7 cellular contexts compared by ENCODE assay signal in genomic region chr1:86396503-86396900, GRCh38.
DNase-seq lines count a peak whose midpoint lies in the region; ATAC-seq and TF ChIP-seq lines count a peak whose summit lies in the region.

No MANE protein-coding gene starts in this region.

- peak overlapping the region; percentile 77 for H3K4me3 ChIP-seq in NT2/D1 (ENCODE audit: insufficient read length, low read depth)
- H3K4me3 ChIP-seq in endocrine pancreas (ENCODE audit: control insufficient read depth, insufficient read depth, low read length), result peak overlapping the region; percentile 94
- peak overlapping the region; percentile 70 to 87 for H3K4me3 ChIP-seq in neutrophil (ENCODE audit: low read depth in 1 of 2, low read length in 1 of 2)

- H3K9me3 ChIP-seq in NT2/D1 (ENCODE audit: insufficient read depth, low read length) (no peaks in the 10 kb centered on the region), endocrine pancreas (ENCODE audit: control insufficient read depth, low read length) (no peaks in the 10 kb centered on the region), neutrophil (no peaks in the 10 kb centered on the region)

- H3K27ac ChIP-seq in neutrophil, result peak overlapping the region; percentile 28

- H3K4me1 ChIP-seq in NT2/D1 (ENCODE audit: insufficient read depth, insufficient read length), result no peaks in the 10 kb centered on the region
- peaks cover 13% of the 10 kb centered on the region for H3K4me1 ChIP-seq in endocrine pancreas (ENCODE audit: control insufficient read depth, insufficient read depth, low read length)
- peaks cover 15 to 16% of the 10 kb centered on the region in 2 experiments for H3K4me1 ChIP-seq in neutrophil (ENCODE audit: control insufficient read depth in 1 of 2, insufficient read depth in 1 of 2, low read depth in 1 of 2, low read length in 1 of 2)

- DNase-seq in NT2/D1 (ENCODE audit: low read depth, low spot score) (no peak), middle frontal gyrus (ENCODE audit: extremely low spot score, low spot score) (no peak), NCI-H2081 treated with DMSO at 0.1 percent for 48 hours (lab: John Stamatoyannopoulos, UW) (no peak)

- H3K36me3 ChIP-seq in NT2/D1 (ENCODE audit: insufficient read depth, insufficient read length, low read length), result no peaks in the 10 kb centered on the region
- H3K36me3 ChIP-seq in endocrine pancreas (ENCODE audit: control insufficient read depth, insufficient read depth, low read length), result no peaks in the 10 kb centered on the region
- no peaks in the 10 kb centered on the region for H3K36me3 ChIP-seq in neutrophil

- ATAC-seq in GM18861 (IDR thresholded peaks at IDR 0.05; ENCODE audit: unreplicated experiment) (peak; percentile 18), HG02571 (IDR thresholded peaks at IDR 0.05; ENCODE audit: unreplicated experiment) (peak; percentile 20)

- H3K9ac ChIP-seq in NT2/D1 (ENCODE audit: insufficient read length, low read depth), result peak overlapping the region; percentile 27
- peak overlapping the region; percentile 91 for H3K9ac ChIP-seq in endocrine pancreas (ENCODE audit: control insufficient read depth, insufficient read depth, low read length)

- H3K27me3 ChIP-seq in NT2/D1 (ENCODE audit: insufficient read depth, insufficient read length) (no peaks in the 10 kb centered on the region), endocrine pancreas (ENCODE audit: control insufficient read depth, insufficient read depth, low read length) (no peaks in the 10 kb centered on the region), neutrophil (no peaks in the 10 kb centered on the region)

- no peak for TF ChIP-seq CTCF in neutrophil (IDR thresholded peaks at IDR 0.05)
